8 cellular contexts compared by ENCODE assay signal in the genomic region with DNA sequence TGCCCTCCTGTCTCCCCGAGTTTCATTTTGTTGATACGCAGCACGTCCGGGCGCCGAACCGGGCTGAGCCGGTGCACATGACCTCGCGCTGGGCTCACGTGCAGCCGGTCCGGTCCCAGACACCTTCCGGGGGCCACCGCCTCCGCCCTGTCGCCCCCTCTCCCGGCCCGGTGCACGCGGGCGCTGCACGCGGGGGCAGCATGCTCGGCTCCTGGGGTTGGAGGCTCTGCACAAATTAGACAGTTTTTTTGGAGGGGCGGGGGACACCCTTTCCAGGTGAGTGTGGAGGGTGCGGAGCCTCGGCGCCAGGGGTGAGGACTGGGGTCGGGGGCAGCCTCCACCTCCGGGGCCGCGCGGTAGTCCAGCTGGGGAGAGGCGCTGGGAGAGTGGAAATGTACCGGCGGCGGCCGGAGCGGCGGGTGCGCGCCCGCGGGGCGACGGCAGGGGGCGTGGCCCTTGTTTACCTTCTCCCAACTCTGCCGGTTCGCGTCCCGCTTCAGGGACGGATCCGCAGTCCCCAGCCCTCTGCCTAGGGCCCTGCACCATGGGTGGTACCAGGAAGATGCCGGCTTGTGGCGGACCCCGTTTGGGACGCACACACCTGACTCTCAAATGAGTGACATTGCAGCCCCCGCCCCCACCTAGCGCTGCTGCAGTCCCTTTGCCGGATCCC. TPM values are rescaled to one million over a fixed set of nuclear protein-coding genes. Genes with fewer than 3 reads are reported as not detected.
DNase-seq lines count a peak whose midpoint lies in the region; ATAC-seq and TF ChIP-seq lines count a peak whose summit lies in the region.

No MANE protein-coding gene starts in this region.

- peak overlapping the region; percentile 90 for H3K4me3 ChIP-seq in CD8-positive, alpha-beta memory T cell (ENCODE audit: low read length)
- H3K4me3 ChIP-seq in SJSA1 (peak overlapping the region; percentile 62), left ventricle myocardium inferior (peak overlapping the region; percentile 95), uterus (peak overlapping the region; percentile 62 to 80)

- TF ChIP-seq POLR2A in uterus (IDR thresholded peaks at IDR 0.05): no peak

- CTCF ChIA-PET in CD8-positive, alpha-beta memory T cell (lab: Charles Lee): interaction anchor here (0.7 to 3.7 kb wide), 24 partner anchors 11 to 339 kb away, joined by 3 to 14 read pairs (median 4); a partner anchor contains a TSS

- H3K27me3 ChIP-seq in CD8-positive, alpha-beta memory T cell (ENCODE audit: insufficient read depth, low read length, poor library complexity, severe bottlenecking): no peaks in the 10 kb centered on the region
- H3K27me3 ChIP-seq in SJSA1 (replicated peaks) (peaks cover 2% of the 10 kb centered on the region), left ventricle myocardium inferior (ENCODE audit: low read depth) (no peaks in the 10 kb centered on the region), uterus (no peaks in the 10 kb centered on the region)

- H3K9me3 Mint-ChIP-seq in CD8-positive, alpha-beta memory T cell: no peaks in the 10 kb centered on the region
- no peaks in the 10 kb centered on the region for H3K9me3 Mint-ChIP-seq in activated naive CD8-positive, alpha-beta T cell treated with anti-CD3 and anti-CD28 coated beads, Interleukin-2, amount 10 ng/mL, durations not matched to agents 7 days and 5 days

- H3K36me3 Mint-ChIP-seq in CD8-positive, alpha-beta memory T cell: peaks cover 0 to 31% (median 0%) of the 10 kb centered on the region in 3 donors
- no peaks in the 10 kb centered on the region for H3K36me3 Mint-ChIP-seq in activated naive CD8-positive, alpha-beta T cell treated with anti-CD3 and anti-CD28 coated beads, Interleukin-2, amount 10 ng/mL, durations not matched to agents 7 days and 5 days

- peak overlapping the region in 7 of 8 donors; percentile 36 to 99 (median 90) for H3K27ac Mint-ChIP-seq in CD8-positive, alpha-beta memory T cell
- peak overlapping the region; percentile 80 for H3K27ac Mint-ChIP-seq in activated naive CD8-positive, alpha-beta T cell treated with anti-CD3 and anti-CD28 coated beads, Interleukin-2, amount 10 ng/mL, durations not matched to agents 7 days and 5 days

- H3K27ac ChIP-seq in CD8-positive, alpha-beta memory T cell (ENCODE audit: low read depth, low read length): peak overlapping the region; percentile 84
- H3K27ac ChIP-seq in SJSA1 (no peak overlapping the region), left ventricle myocardium inferior (replicated peaks) (peak overlapping the region; percentile 100), uterus (peak overlapping the region; percentile 93 to 97)

- H3K4me3 Mint-ChIP-seq in CD8-positive, alpha-beta memory T cell: peak overlapping the region; percentile 94 to 99 (median 98)
- peak overlapping the region; percentile 97 for H3K4me3 Mint-ChIP-seq in activated naive CD8-positive, alpha-beta T cell treated with anti-CD3 and anti-CD28 coated beads, Interleukin-2, amount 10 ng/mL, durations not matched to agents 7 days and 5 days

- H3K4me1 ChIP-seq in CD8-positive, alpha-beta memory T cell (ENCODE audit: insufficient read depth, low read length): peaks cover 48% of the 10 kb centered on the region
- peaks cover 28% of the 10 kb centered on the region for H3K4me1 ChIP-seq in SJSA1 (replicated peaks)
- peaks cover 77% of the 10 kb centered on the region for H3K4me1 ChIP-seq in left ventricle myocardium inferior
- peaks cover 0 to 4% of the 10 kb centered on the region in 2 donors for H3K4me1 ChIP-seq in uterus

- H3K4me1 Mint-ChIP-seq in CD8-positive, alpha-beta memory T cell: peaks cover 46 to 54% (median 49%) of the 10 kb centered on the region in 3 donors
- H3K4me1 Mint-ChIP-seq in activated naive CD8-positive, alpha-beta T cell treated with anti-CD3 and anti-CD28 coated beads, Interleukin-2, amount 10 ng/mL, durations not matched to agents 7 days and 5 days: peaks cover 34% of the 10 kb centered on the region

- H3K36me3 ChIP-seq in CD8-positive, alpha-beta memory T cell (ENCODE audit: insufficient read depth, low read length): no peaks in the 10 kb centered on the region
- H3K36me3 ChIP-seq in SJSA1 (no peaks in the 10 kb centered on the region), left ventricle myocardium inferior (no peaks in the 10 kb centered on the region), uterus (no peaks in the 10 kb centered on the region)

- POLR2A ChIA-PET in CD8-positive, alpha-beta memory T cell (lab: Charles Lee): interaction anchor here (0.6 to 6.2 kb wide), 16 partner anchors 18 to 378 kb away, joined by 3 to 73 read pairs (median 4); a partner anchor contains a TSS
- POLR2A ChIA-PET in activated naive CD8-positive, alpha-beta T cell treated with anti-CD3 and anti-CD28 coated beads, Interleukin-2, amount 10 ng/mL, durations not matched to agents 7 days and 5 days (lab: Charles Lee): interaction anchor here (1.2 to 6.5 kb wide), 18 partner anchors 10 to 350 kb away, joined by 3 to 67 read pairs (median 10); a partner anchor contains a TSS

- peak; percentile 14 for ATAC-seq in GM19455 (IDR thresholded peaks at IDR 0.05; ENCODE audit: unreplicated experiment)
- peak; percentile 26 for ATAC-seq in activated naive CD8-positive, alpha-beta T cell treated with anti-CD3 and anti-CD28 coated beads, Interleukin-2, amount 10 ng/mL, durations not matched to agents 7 days and 5 days (ENCODE audit: low read depth)

- intact Hi-C loops in left ventricle myocardium inferior (cut with micrococcal nuclease): no loop called here
- intact Hi-C loops in posterior vena cava (cut with DNase I): loop anchor here (2.0 to 10.0 kb wide), 5 partner anchors 48 to 114 kb away; a partner anchor contains a TSS
- intact Hi-C loops in uterus (cut with DNase I; ENCODE audit: low total_unique reads): loop anchor here (5.0 kb wide), 1 partner anchor 114 kb away; a partner anchor contains a TSS

- H3K9me3 ChIP-seq in CD8-positive, alpha-beta memory T cell (ENCODE audit: low read length): no peaks in the 10 kb centered on the region
- H3K9me3 ChIP-seq in SJSA1 (replicated peaks) (no peaks in the 10 kb centered on the region), left ventricle myocardium inferior (replicated peaks) (no peaks in the 10 kb centered on the region), uterus (no peaks in the 10 kb centered on the region)

- H3K27me3 Mint-ChIP-seq in CD8-positive, alpha-beta memory T cell: peaks cover 0 to 7% of the 10 kb centered on the region in 2 donors
- peaks cover 3% of the 10 kb centered on the region for H3K27me3 Mint-ChIP-seq in activated naive CD8-positive, alpha-beta T cell treated with anti-CD3 and anti-CD28 coated beads, Interleukin-2, amount 10 ng/mL, durations not matched to agents 7 days and 5 days

- TF ChIP-seq CTCF in left ventricle myocardium inferior (IDR thresholded peaks at IDR 0.05; ENCODE audit: borderline replicate concordance) (peak; percentile 70), uterus (IDR thresholded peaks at IDR 0.05) (peak; percentile 27 to 52 (median 46))

- peak; percentile 46 to 76 (median 52) for DNase-seq in CD8-positive, alpha-beta memory T cell
- peak; percentile 84 for DNase-seq in HT1080 (ENCODE audit: low read depth)
- DNase-seq in SJSA1 (ENCODE audit: low read depth in 1 of 2, low spot score in 2 of 2): peak; percentile 88 to 93
- peak; percentile 85 for DNase-seq in activated naive CD8-positive, alpha-beta T cell treated with anti-CD3 and anti-CD28 coated beads, Interleukin-2, amount 10 ng/mL, durations not matched to agents 7 days and 5 days
- peak; percentile 82 for DNase-seq in left ventricle myocardium inferior
- peak; percentile 92 for DNase-seq in posterior vena cava (ENCODE audit: low spot score)
- peak; percentile 78 to 82 for DNase-seq in uterus

RNA-seq across cellular contexts. Expression of a gene that starts 1.1 kb away (rescaled TPM):
- 100 to 1,000 TPM; 105 to 107 TPM for total RNA-seq in CD8-positive, alpha-beta memory T cell
- 47.1 TPM for polyA plus RNA-seq in CD8-positive, alpha-beta memory T cell
- total RNA-seq in HT1080 (2014; rRNA removed; shearing (Covaris generic)): 33.5 and 46.9 TPM in 2 replicates
- polyA plus RNA-seq in HT1080 (2015; cell fraction: cytosol; rRNA removed): 14.7 and 16.3 TPM in 2 replicates
- polyA plus RNA-seq in HT1080 (2015; cell fraction: nucleus; rRNA removed): 17.0 and 17.4 TPM in 2 replicates
- total RNA-seq in SJSA1 (2014; rRNA removed; shearing (Covaris generic)): 12.5 and 14.6 TPM in 2 replicates
- total RNA-seq in activated naive CD8-positive, alpha-beta T cell treated with anti-CD3 and anti-CD28 coated beads, Interleukin-2, amount 10 ng/mL, durations not matched to agents 7 days and 5 days: 100 to 1,000 TPM; 142 to 161 TPM
- total RNA-seq in left ventricle myocardium inferior (26.3 TPM), posterior vena cava (10 to 100 TPM; 38.4 to 41.1 TPM), uterus (10 to 100 TPM; 15.8 to 95.8 (median 16.7) TPM)
